ENCODE assay signal across 8 cellular contexts in the genomic region with DNA sequence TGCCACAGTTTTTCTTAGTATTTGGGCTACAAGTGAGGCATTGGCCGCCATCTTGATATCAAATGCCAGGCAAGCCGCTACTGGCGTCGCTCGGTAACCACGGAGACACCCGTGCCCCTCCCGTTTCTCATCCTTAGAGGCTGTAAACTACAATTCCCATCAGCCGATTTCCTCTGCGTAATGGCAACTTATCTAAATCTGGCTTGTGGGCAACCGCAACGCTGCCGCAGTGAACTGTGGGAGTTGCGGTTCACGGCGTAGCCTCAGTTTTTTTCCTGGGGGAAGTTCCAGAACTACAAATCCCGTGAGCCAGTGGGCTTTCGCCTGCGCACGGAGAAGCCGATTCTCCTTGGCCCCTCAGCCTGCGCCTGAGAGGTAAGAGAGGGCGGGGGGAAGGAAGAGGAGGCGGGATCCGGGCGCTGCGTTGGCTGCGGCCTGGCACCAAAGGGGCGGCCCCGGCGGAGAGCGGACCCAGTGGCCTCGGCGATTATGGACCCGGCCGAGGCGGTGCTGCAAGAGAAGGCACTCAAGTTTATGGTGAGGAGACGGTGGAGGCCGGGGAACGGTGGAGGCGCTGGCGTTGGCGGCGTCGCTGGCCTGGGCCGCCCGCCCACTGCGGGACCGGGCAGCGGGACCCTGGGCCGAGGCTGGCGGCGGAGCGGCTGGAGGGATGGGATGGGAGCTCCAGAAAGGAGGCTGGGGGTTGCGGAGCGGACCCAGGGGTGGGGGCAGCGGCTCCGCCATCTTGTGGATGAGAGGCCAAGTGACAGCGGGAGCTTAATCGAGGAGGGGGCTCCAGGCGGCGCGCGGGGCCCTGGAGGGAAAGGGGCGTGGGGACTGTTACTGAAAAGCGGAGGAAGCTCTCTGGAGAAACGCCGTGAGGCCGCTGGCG. TPM values are rescaled to one million over a fixed set of nuclear protein-coding genes. Genes with fewer than 3 reads are reported as not detected.
A peak's percentile ranks its signal among the peaks of the same experiment; 100 is the strongest.
DNase-seq lines count a peak whose midpoint lies in the region; ATAC-seq lines count a peak whose summit lies in the region.

Gene BTRC, plus strand, starts transcription at position 474 of the 892 bp plus-strand sequence. Its CDS starts 16 bp downstream, at position 490.

- DNase-seq in NCI-H2081 (lab: John Stamatoyannopoulos, UW), result peak; percentile 96 to 98
- DNase-seq in T1000 (lab: John Stamatoyannopoulos, UW), result peak; percentile 95
- DNase-seq in astrocyte of the hippocampus (ENCODE audit: low read depth, low spot score), result peak; percentile 100
- DNase-seq in hepatic stellate cell (ENCODE audit: low spot score), result peak; percentile 92
- DNase-seq in aorta, result peak; percentile 98

- no peaks in the 10 kb centered on the region for H3K27me3 ChIP-seq in rectal smooth muscle tissue (ENCODE audit: control insufficient read depth, insufficient read depth, low read length)
- H3K27me3 ChIP-seq in aorta (ENCODE audit: control insufficient read depth in 1 of 2, insufficient read depth in 2 of 2, low read length in 1 of 2), result no peaks in the 10 kb centered on the region

- H3K27ac ChIP-seq in rectal smooth muscle tissue (ENCODE audit: low read depth, low read length), result peak within 1 kb of the TSS; percentile 92
- H3K27ac ChIP-seq in aorta (ENCODE audit: low read depth in 1 of 2, low read length in 2 of 2), result peak within 1 kb of the TSS in 1 of 2 donors; percentile 41

- ATAC-seq in GM18508 (IDR thresholded peaks at IDR 0.05; ENCODE audit: insufficient read depth, unreplicated experiment) (peak; percentile 78), HG03025 (IDR thresholded peaks at IDR 0.05; ENCODE audit: low FRiP score, unreplicated experiment) (peak; percentile 96), aorta (ENCODE audit: low FRiP score) (peak; percentile 100)

- peak within 1 kb of the TSS; percentile 94 for H3K4me3 ChIP-seq in rectal smooth muscle tissue (ENCODE audit: low read length)
- H3K4me3 ChIP-seq in aorta (ENCODE audit: low read length in 2 of 2), result peak within 1 kb of the TSS; percentile 68 to 69

- H3K4me1 ChIP-seq in rectal smooth muscle tissue (ENCODE audit: control insufficient read depth, insufficient read depth, low read length) (peaks cover 7% of the 10 kb centered on the region), aorta (ENCODE audit: control insufficient read depth in 1 of 2, insufficient read depth in 2 of 2, low read length in 2 of 2) (no peaks in the 10 kb centered on the region)

- peak within 1 kb of the TSS; percentile 25 for H3K9ac ChIP-seq in rectal smooth muscle tissue (ENCODE audit: low read length)

- H3K36me3 ChIP-seq in rectal smooth muscle tissue (ENCODE audit: control insufficient read depth, insufficient read depth, low read length) (no peaks in the 10 kb centered on the region), aorta (ENCODE audit: control insufficient read depth in 1 of 2, insufficient read depth in 2 of 2, low read length in 1 of 2) (no peaks in the 10 kb centered on the region)

- intact Hi-C loops in aorta (cut with DNase I), result loop anchor here in 1 of 2 donors (10.0 kb wide), 1 partner anchor 111 kb away; no protein-coding TSS in a partner anchor

- H3K9me3 ChIP-seq in aorta (ENCODE audit: control insufficient read depth, low read length), result no peaks in the 10 kb centered on the region

- 0% methylated on average over 65 to 70 of the region's 70 CpGs for WGBS in aorta, 2 donors

RNA-seq across cellular contexts. Expression of gene BTRC, which starts in this region (rescaled TPM):
- 10 to 100 TPM; 16.6 to 21.0 TPM for total RNA-seq in aorta
- polyA plus RNA-seq in aorta, result 1 to 10 TPM; 4.4 to 5.0 TPM
